8 cellular contexts compared by ENCODE assay signal in the genomic region with DNA sequence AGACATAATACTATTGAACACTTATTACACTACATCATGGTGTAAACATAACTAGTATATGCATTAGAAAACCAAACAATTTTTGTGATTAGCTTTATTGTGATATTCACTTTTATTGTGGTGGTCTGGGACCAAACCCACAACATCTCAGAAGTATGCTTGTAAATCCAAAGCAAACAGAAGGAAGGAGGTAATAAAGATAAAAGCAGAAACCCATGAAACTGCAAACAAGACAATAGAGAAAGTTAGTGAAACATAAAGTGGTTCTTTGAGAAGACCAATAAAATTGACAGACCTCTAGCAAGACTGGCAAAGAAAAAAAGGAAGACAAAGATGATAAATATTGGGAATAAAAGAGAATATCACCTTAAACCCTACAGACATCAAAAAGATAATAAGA.
"Had no signal": no experiment of that assay in that cellular context is flagged by ENCODE, and none has a peak within 500 bp of the region (broad histone marks: within the 10 kb centered on the region; RNA-seq: fewer than 3 reads in every experiment).

No MANE protein-coding gene starts in this region.

- H3K27ac ChIP-seq: HL-60 had no signal

- H3K4me3 Mint-ChIP-seq: GM23338, H9, HFFc6 had no signal

- H3K4me3 ChIP-seq: GM23338, K562 had no signal

- H3K4me1 Mint-ChIP-seq: GM23338, H9 had no signal

- ATAC-seq: GM23338, K562 had no signal

- H3K27ac Mint-ChIP-seq: GM23338, H9, HFFc6 had no signal

- DNase-seq: H9, HCEC 1CT, HFFc6, IMR-90, KG1 had no signal
